Comparison of ENCODE assay signal across 8 cellular contexts in genomic region chr9:131395027-131395744, GRCh38.
A peak's percentile ranks its signal among the peaks of the same experiment; 100 is the strongest.
DNase-seq lines count a peak whose midpoint lies in the region; TF ChIP-seq lines count a peak whose summit lies in the region.

No MANE protein-coding gene starts in this region.

- H3K9me3 Mint-ChIP-seq in stimulated activated naive CD8-positive, alpha-beta T cell treated with anti-CD3 and anti-CD28 coated beads, Interleukin-15, Interleukin-2, amounts not matched to agents 100 ng/mL and 50 ng/mL, for 24 hours: no peaks in the 10 kb centered on the region

- peak overlapping the region; percentile 69 to 72 for H3K9ac ChIP-seq in duodenal mucosa (ENCODE audit: low read depth in 1 of 2, low read length in 2 of 2)
- peak overlapping the region; percentile 69 to 72 for H3K9ac ChIP-seq in mucosa of rectum (ENCODE audit: low read depth in 1 of 2, low read length in 2 of 2)

- H3K36me3 Mint-ChIP-seq in stimulated activated naive CD8-positive, alpha-beta T cell treated with anti-CD3 and anti-CD28 coated beads, Interleukin-15, Interleukin-2, amounts not matched to agents 100 ng/mL and 50 ng/mL, for 24 hours (ENCODE audit: low read depth): peaks cover 28% of the 10 kb centered on the region

- H3K27ac ChIP-seq in duodenal mucosa (ENCODE audit: low read depth, low read length): peak overlapping the region; percentile 84
- peak overlapping the region; percentile 86 to 89 for H3K27ac ChIP-seq in mucosa of rectum (ENCODE audit: low read depth in 2 of 2, low read length in 2 of 2)

- no peaks in the 10 kb centered on the region for H3K27me3 Mint-ChIP-seq in stimulated activated naive CD8-positive, alpha-beta T cell treated with anti-CD3 and anti-CD28 coated beads, Interleukin-15, Interleukin-2, amounts not matched to agents 100 ng/mL and 50 ng/mL, for 24 hours

- peak; percentile 68 for DNase-seq in GM06990 (ENCODE audit: extremely low read depth, insufficient read length)
- DNase-seq in LNCaP clone FGC (ENCODE audit: low read depth): peak; percentile 30
- peak; percentile 64 to 68 for DNase-seq in activated CD4-positive, alpha-beta T cell treated with anti-CD3 and anti-CD28 coated beads, Interleukin-2, amount 50 U/mL, for 4 hours
- no peak for DNase-seq in HK-2 (ENCODE audit: unreplicated experiment)
- no peak for DNase-seq in HCEC 1CT

- H3K36me3 ChIP-seq in GM06990 (ENCODE audit: control insufficient read depth, insufficient read depth, low read length): no peaks in the 10 kb centered on the region
- no peaks in the 10 kb centered on the region for H3K36me3 ChIP-seq in duodenal mucosa (ENCODE audit: control insufficient read depth in 1 of 2, insufficient read depth in 2 of 2, low read length in 2 of 2)
- no peaks in the 10 kb centered on the region for H3K36me3 ChIP-seq in mucosa of rectum (ENCODE audit: control insufficient read depth in 2 of 2, insufficient read depth in 2 of 2, low read length in 2 of 2)

- H3K4me1 Mint-ChIP-seq in stimulated activated naive CD8-positive, alpha-beta T cell treated with anti-CD3 and anti-CD28 coated beads, Interleukin-15, Interleukin-2, amounts not matched to agents 100 ng/mL and 50 ng/mL, for 24 hours (ENCODE audit: low read depth): peaks cover 58% of the 10 kb centered on the region

- H3K27me3 ChIP-seq in GM06990 (replicated peaks; ENCODE audit: control insufficient read depth, insufficient read depth, low read length): no peaks in the 10 kb centered on the region
- no peaks in the 10 kb centered on the region for H3K27me3 ChIP-seq in duodenal mucosa (ENCODE audit: control insufficient read depth in 1 of 2, insufficient read depth in 2 of 2, low read length in 2 of 2)
- H3K27me3 ChIP-seq in mucosa of rectum (ENCODE audit: control insufficient read depth in 2 of 2, insufficient read depth in 2 of 2, low read length in 2 of 2): no peaks in the 10 kb centered on the region

- TF ChIP-seq CTCF in GM06990 (IDR thresholded peaks at IDR 0.05; ENCODE audit: insufficient read depth, low read length, poor library complexity, severe bottlenecking): no peak
- no peak for TF ChIP-seq CTCF in LNCaP clone FGC (IDR thresholded peaks at IDR 0.05; ENCODE audit: control insufficient read depth, extremely low read depth, insufficient read depth)

- H3K4me3 ChIP-seq in GM06990 (replicated peaks; ENCODE audit: low read depth, low read length) (peak overlapping the region; percentile 68), LNCaP clone FGC (ENCODE audit: low read depth, low read length) (peak overlapping the region; percentile 68), duodenal mucosa (ENCODE audit: low read depth in 1 of 2, low read length in 2 of 2) (peak overlapping the region; percentile 70 to 73), mucosa of rectum (ENCODE audit: low read length in 2 of 2) (peak overlapping the region; percentile 47 to 71)

- H3K4me1 ChIP-seq in duodenal mucosa (ENCODE audit: control insufficient read depth in 1 of 2, insufficient read depth in 2 of 2, low read length in 2 of 2): peaks cover 39 to 47% of the 10 kb centered on the region in 2 donors
- peaks cover 28 to 33% of the 10 kb centered on the region in 2 donors for H3K4me1 ChIP-seq in mucosa of rectum (ENCODE audit: control insufficient read depth in 2 of 2, insufficient read depth in 2 of 2, low read length in 2 of 2)

- H3K9me3 ChIP-seq in duodenal mucosa (ENCODE audit: control insufficient read depth in 1 of 2, low read length in 2 of 2): no peaks in the 10 kb centered on the region
- H3K9me3 ChIP-seq in mucosa of rectum (ENCODE audit: control insufficient read depth in 2 of 2, low read length in 2 of 2): no peaks in the 10 kb centered on the region

- peak overlapping the region; percentile 95 for H3K27ac Mint-ChIP-seq in stimulated activated naive CD8-positive, alpha-beta T cell treated with anti-CD3 and anti-CD28 coated beads, Interleukin-15, Interleukin-2, amounts not matched to agents 100 ng/mL and 50 ng/mL, for 24 hours

- peak overlapping the region; percentile 89 for H3K4me3 Mint-ChIP-seq in stimulated activated naive CD8-positive, alpha-beta T cell treated with anti-CD3 and anti-CD28 coated beads, Interleukin-15, Interleukin-2, amounts not matched to agents 100 ng/mL and 50 ng/mL, for 24 hours

Comparison
In these comparisons a context has a peak if more than half of its experiments do, and no peak if none do; other contexts are left out.
1. DNase-seq: peak in GM06990 (single experiment), LNCaP clone FGC (single experiment) and activated CD4-positive, alpha-beta T cell treated with anti-CD3 and anti-CD28 coated beads, Interleukin-2, amount 50 U/mL, for 4 hours (2 of 2); none in HK-2 (single experiment) and HCEC 1CT (single experiment).
2. Peak in every context shown above with its lines, with median percentiles within 50 percentile points of each other: H3K4me3 ChIP-seq.